In the genomic region with DNA sequence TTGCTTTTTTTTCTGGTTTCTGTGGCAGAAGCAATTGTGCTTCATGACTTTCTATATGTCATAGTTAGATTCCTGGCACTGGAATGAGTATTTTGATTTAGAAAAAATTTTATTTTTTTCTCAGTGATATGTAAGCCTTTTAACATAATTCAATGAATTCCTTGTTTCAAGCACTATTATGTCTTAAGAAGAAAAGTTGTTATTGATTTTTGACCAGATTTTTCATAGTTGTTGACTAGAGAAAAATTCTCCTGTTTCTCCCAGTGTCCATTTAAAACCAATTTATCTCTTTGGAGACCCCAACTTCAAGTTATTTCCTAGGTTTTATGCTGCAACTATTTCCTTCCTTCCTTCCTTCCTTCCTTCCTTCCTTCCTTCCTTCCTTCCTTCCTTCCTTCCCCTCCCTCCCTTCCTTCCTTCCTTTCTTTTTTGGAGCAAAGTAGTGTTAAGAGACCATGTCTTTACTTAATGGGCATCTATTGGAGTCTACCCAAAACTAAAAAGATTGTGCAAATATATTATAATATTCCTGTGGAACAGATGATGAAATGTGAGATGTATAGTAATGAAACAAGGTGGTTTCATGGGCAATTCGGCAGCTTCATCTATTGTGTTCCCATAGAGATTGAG, we compare ENCODE assay signal across 30 cellular contexts.
DNase-seq lines count a peak whose midpoint lies in the region; FAIRE-seq and TF ChIP-seq lines count a peak whose summit lies in the region.
"Had no signal": no experiment of that assay in that cellular context is flagged by ENCODE, and none has a peak within 500 bp of the region (broad histone marks: within the 10 kb centered on the region; RNA-seq: fewer than 3 reads in every experiment).

No MANE protein-coding gene starts in this region.

- peak; percentile 97 for DNase-seq in A673 (ENCODE audit: low spot score)
- peak; percentile 98 for DNase-seq in SK-N-MC (ENCODE audit: low read depth, low spot score)
- no peak for DNase-seq in HuH-7 (ENCODE audit: low spot score)
- no peak for DNase-seq in D721Med (ENCODE audit: insufficient read length, low spot score)
- DNase-seq: 8988T; ACHN; AML-193; BE2C; C1 segment of cervical spinal cord; Caco-2; Calu3; CD4-positive, alpha-beta memory T cell; CD4-positive, alpha-beta T cell; CD4-positive, CD25-positive, alpha-beta regulatory T cell; CD8-positive, alpha-beta memory T cell; CD8-positive, alpha-beta T cell; COR-L47; DMS 273 treated with DMSO at 0.1 percent for 48 hours; DMS153; DMS53; DMS79; DMS79 treated with DMSO at 0.1 percent for 48 hours; DND-41; EL had no signal

- intact Hi-C loops in A673 (cut with micrococcal nuclease; ENCODE audit: unreplicated experiment) = loop anchor here (1.0 to 10.0 kb wide), 5 partner anchors 138 to 1331 kb away; no protein-coding TSS in a partner anchor

- H3K4me1 ChIP-seq in A673 (ENCODE audit: insufficient read depth, low read length, poor library complexity, severe bottlenecking) = peaks cover 41% of the 10 kb centered on the region
- H3K4me1 ChIP-seq: A549; BE2C; BLaER1; BLaER1 treated with 17β-estradiol and CSF1 and Interleukin-3, amounts not matched to agents 10 nM and 100 nM; Caco-2 had no signal

- TF ChIP-seq CTCF in A673 (conservative IDR thresholded peaks at IDR 0.05; ENCODE audit: low read depth, low read length) = no peak
- no peak for TF ChIP-seq CTCF in D721Med (IDR thresholded peaks at IDR 0.05; ENCODE audit: insufficient read depth, missing control alignments)

- CTCF ChIA-PET in A673 (lab: Charles Lee) = no interaction called here

- BruUV-seq in A673 (replicated peaks; lab: Mats Ljungman, UMichigan) = no TSS peak

- no peak overlapping the region for H3K9ac ChIP-seq in SK-N-MC (ENCODE audit: insufficient read length)
- H3K9ac ChIP-seq: BLaER1; BLaER1 treated with 17β-estradiol and CSF1 and Interleukin-3, amounts not matched to agents 10 nM and 100 nM had no signal

- H3K27me3 ChIP-seq in A673 (replicated peaks; ENCODE audit: insufficient read depth, low read depth, low read length, poor library complexity) = no peaks in the 10 kb centered on the region
- H3K27me3 ChIP-seq: BE2C; BLaER1; BLaER1 treated with 17β-estradiol and CSF1 and Interleukin-3, amounts not matched to agents 10 nM and 100 nM had no signal

- peaks cover 4% of the 10 kb centered on the region for H3K36me3 ChIP-seq in A673 (ENCODE audit: insufficient read depth, low read length, poor library complexity, severe bottlenecking)
- H3K36me3 ChIP-seq in SK-N-MC (ENCODE audit: insufficient read depth, low read length) = peaks cover 12% of the 10 kb centered on the region; the same call in 1 of the 2 replicates
- H3K36me3 ChIP-seq: BE2C; BLaER1; BLaER1 treated with 17β-estradiol and CSF1 and Interleukin-3, amounts not matched to agents 10 nM and 100 nM had no signal

- H3K27ac ChIP-seq in A673 (ENCODE audit: low read depth, low read length, poor library complexity, severe bottlenecking) (peak overlapping the region; percentile 97), SK-N-MC (peak overlapping the region; percentile 96)
- H3K27ac ChIP-seq: 22Rv1; A549; BLaER1; BLaER1 treated with 17β-estradiol and CSF1 and Interleukin-3, amounts not matched to agents 10 nM and 100 nM; C4-2B had no signal

- H3K9me3 ChIP-seq in A673 (ENCODE audit: low read depth, low read length, poor library complexity, severe bottlenecking) (peaks cover 15% of the 10 kb centered on the region), SK-N-MC (ENCODE audit: low read depth, low read length) (peaks cover 20% of the 10 kb centered on the region; the same call in 1 of the 2 replicates)
- H3K9me3 ChIP-seq: A549, BE2C, BLaER1, Caco-2 had no signal

- POLR2A ChIA-PET in A673 (lab: Charles Lee; ENCODE audit: low non-redundant PET) = no interaction called here

- no peak for FAIRE-seq in D721Med (lab: Jason Lieb, UNC)
- FAIRE-seq: A204.1, A549 had no signal

- H3K4me3 ChIP-seq in A673 (ENCODE audit: low read depth, low read length, poor library complexity, severe bottlenecking) (no peak overlapping the region), SK-N-MC (no peak overlapping the region)
- H3K4me3 ChIP-seq: A549; BLaER1; BLaER1 treated with 17β-estradiol and CSF1 and Interleukin-3, amounts not matched to agents 10 nM and 100 nM had no signal

Comparison
In these comparisons a context has a peak if more than half of its experiments do, and no peak if none do; other contexts are left out.
1. DNase-seq: peak in A673 (single experiment) and SK-N-MC (single experiment); none in HuH-7 (single experiment) and D721Med (single experiment).